ENCODE assay signal across 13 cellular contexts in the genomic region with DNA sequence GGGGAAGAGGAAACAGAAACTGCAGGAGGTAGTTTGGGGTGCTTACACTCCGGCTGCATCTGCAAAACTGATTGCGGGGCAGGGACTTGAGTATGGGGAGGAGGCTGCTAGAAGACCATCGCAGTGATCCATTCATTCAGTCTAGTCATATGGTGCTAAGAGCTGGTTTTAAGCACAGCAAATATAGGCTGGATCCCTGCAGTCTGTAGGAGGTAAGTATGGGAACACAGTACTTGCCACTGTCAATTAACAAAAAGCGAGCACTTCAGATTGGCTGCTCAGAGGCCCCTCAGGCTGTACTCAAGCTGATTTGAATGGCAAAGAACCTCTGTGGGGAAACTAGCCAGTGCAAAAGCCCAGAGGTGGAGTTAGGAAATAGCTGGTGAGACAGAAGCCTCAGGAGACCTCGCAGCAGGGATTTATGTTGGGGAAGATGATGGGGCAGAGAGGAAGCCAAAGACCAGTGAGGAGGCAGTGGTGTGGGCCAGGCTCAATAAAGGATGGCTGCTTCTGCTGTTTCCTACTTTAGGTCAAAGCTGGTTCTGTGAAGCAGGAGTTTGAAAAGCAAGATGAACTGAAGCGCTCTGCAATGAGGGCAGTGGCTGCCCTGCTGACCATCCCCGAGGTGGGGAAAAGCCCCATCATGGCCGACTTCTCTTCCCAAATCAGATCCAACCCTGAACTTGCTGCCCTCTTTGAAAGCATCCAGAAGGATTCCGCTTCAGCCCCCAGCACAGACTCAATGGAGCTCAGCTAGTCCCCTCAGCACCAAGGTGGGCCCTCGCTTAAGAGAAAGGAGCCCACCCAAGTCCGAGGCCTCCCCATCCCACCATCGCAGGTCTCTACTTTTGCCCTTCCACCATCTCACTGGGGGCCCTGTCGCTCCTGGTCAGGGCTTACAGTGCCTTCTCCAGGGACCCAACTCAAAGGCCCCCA. TPM values are rescaled to one million over a fixed set of nuclear protein-coding genes. Genes with fewer than 3 reads are reported as not detected.
DNase-seq lines count a peak whose midpoint lies in the region; ATAC-seq and TF ChIP-seq lines count a peak whose summit lies in the region.
"Had no signal": no experiment of that assay in that cellular context is flagged by ENCODE, and none has a peak within 500 bp of the region (broad histone marks: within the 10 kb centered on the region; RNA-seq: fewer than 3 reads in every experiment).

No MANE protein-coding gene starts in this region.

- no peak overlapping the region for H3K23ac ChIP-seq in H9 (ENCODE audit: insufficient read length, low read depth, low read length)

- TF ChIP-seq CTCF in DND-41 (IDR thresholded peaks at IDR 0.05; ENCODE audit: borderline replicate concordance, extremely low read depth, low read length, poor library complexity, severe bottlenecking) (no peak), H9 (conservative IDR thresholded peaks at IDR 0.05) (no peak)

- H2BK120ac ChIP-seq in H9 (ENCODE audit: low read depth, low read length, poor library complexity, severe bottlenecking) = no peak overlapping the region

- no peak overlapping the region for H3K4me2 ChIP-seq in DND-41 (ENCODE audit: insufficient read depth, low read length)
- no peak overlapping the region for H3K4me2 ChIP-seq in H9 (ENCODE audit: insufficient read depth, insufficient read length, low read length)
- H3K4me2 ChIP-seq: KMS-11 had no signal

- H3K4me3 ChIP-seq in DND-41 (ENCODE audit: low read depth in 1 of 2, low read length in 2 of 2) = no peak overlapping the region
- H3K4me3 ChIP-seq: psoas muscle had no signal

- no peaks in the 10 kb centered on the region for H3K9me3 Mint-ChIP-seq in H9
- H3K9me3 Mint-ChIP-seq in immature natural killer cell = no peaks in the 10 kb centered on the region

- H3K56ac ChIP-seq in H9 (ENCODE audit: insufficient read length, low read depth, low read length) = no peak overlapping the region

- no CpG with 5 or more reads among the region's 13 CpGs for WGBS in H9 (ENCODE audit: extremely low coverage, insufficient read length, low lambda C conversion rate)

- peaks cover 10% of the 10 kb centered on the region for H3K4me1 ChIP-seq in DND-41 (ENCODE audit: insufficient read depth, low read length)
- H3K4me1 ChIP-seq in H9 (ENCODE audit: insufficient read depth, low read length) = no peaks in the 10 kb centered on the region; the same call in none of the 2 replicates

- no peak overlapping the region for H3K18ac ChIP-seq in H9 (ENCODE audit: insufficient read length, low read depth, low read length)

- H3K79me2 ChIP-seq in DND-41 (ENCODE audit: insufficient read depth, low read length) (peaks cover 31% of the 10 kb centered on the region), H9 (ENCODE audit: insufficient read depth, low read length) (no peaks in the 10 kb centered on the region; the same call in 1 of the 2 replicates)

- H3K27ac Mint-ChIP-seq in H9 = peak overlapping the region; percentile 84 to 95 (median 94)
- H3K27ac Mint-ChIP-seq in immature natural killer cell = peak overlapping the region in 4 of 6 donors; percentile 7 to 52 (median 44)

- peaks cover 50% of the 10 kb centered on the region for H4K20me1 ChIP-seq in DND-41 (ENCODE audit: insufficient read depth, low read length)
- H4K20me1 ChIP-seq in H9 (ENCODE audit: control insufficient read depth, insufficient read depth, insufficient read length) = peaks cover 2% of the 10 kb centered on the region

- H3K14ac ChIP-seq in H9 (ENCODE audit: insufficient read depth, low read length) = no peak overlapping the region

- no peak overlapping the region for H2BK5ac ChIP-seq in H9 (ENCODE audit: insufficient read length, low read length)

- no peak overlapping the region for H2BK20ac ChIP-seq in H9 (ENCODE audit: low read depth, low read length, poor library complexity, severe bottlenecking)

- H3K4me1 Mint-ChIP-seq in H9 = peaks cover 51 to 59% of the 10 kb centered on the region in 2 experiments
- peaks cover 20 to 21% of the 10 kb centered on the region in 2 donors for H3K4me1 Mint-ChIP-seq in immature natural killer cell

- H3K27ac ChIP-seq in DND-41 (ENCODE audit: low read length) (no peak overlapping the region), H9 (ENCODE audit: insufficient read length, low read depth, low read length) (no peak overlapping the region)
- H3K27ac ChIP-seq: KMS-11, psoas muscle had no signal

- ATAC-seq in DND-41 (ENCODE audit: insufficient read depth, low read depth) (peak; percentile 15; the same call in 2 of the 3 replicates), HG02885 (IDR thresholded peaks at IDR 0.05; ENCODE audit: poor library complexity, unreplicated experiment) (no peak)

- H3K36me3 ChIP-seq in DND-41 (ENCODE audit: insufficient read depth, low read length) = peaks cover 91% of the 10 kb centered on the region

- H3K23me2 ChIP-seq in H9 (ENCODE audit: insufficient read length, low read depth, low read length, poor library complexity, severe bottlenecking) = no peaks in the 10 kb centered on the region

- H3K27me3 ChIP-seq in DND-41 (ENCODE audit: insufficient read depth, low read length, poor library complexity) (no peaks in the 10 kb centered on the region), H9 (ENCODE audit: insufficient read depth, low read length) (no peaks in the 10 kb centered on the region; the same call in 1 of the 2 replicates)

- H2AFZ ChIP-seq in DND-41 (ENCODE audit: low read depth, low read length) = no peak overlapping the region
- no peak overlapping the region for H2AFZ ChIP-seq in H9 (ENCODE audit: low read length)

- H2BK15ac ChIP-seq in H9 (ENCODE audit: low read depth, low read length) = no peak overlapping the region

- H3K9ac ChIP-seq in DND-41 (ENCODE audit: low read depth, low read length) (no peak overlapping the region), H9 (ENCODE audit: extremely low read depth, insufficient read length, low read length) (no peak overlapping the region)
- H3K9ac ChIP-seq: KMS-11 had no signal

- peaks cover 1% of the 10 kb centered on the region for H3K79me1 ChIP-seq in H9 (ENCODE audit: insufficient read depth, low read depth, low read length, poor library complexity, severe bottlenecking)

- no peaks in the 10 kb centered on the region for H3K9me3 ChIP-seq in DND-41 (ENCODE audit: insufficient read depth, low read length, severe bottlenecking)
- no peaks in the 10 kb centered on the region for H3K9me3 ChIP-seq in H9 (ENCODE audit: control insufficient read depth, low read depth, low read length)
- H3K9me3 ChIP-seq: psoas muscle had no signal

- DNase-seq in DND-41 (no peak), H9 (peak; percentile 75), immature natural killer cell (no peak), iPS-NIHi11 (ENCODE audit: low spot score) (no peak), cerebellar nuclear complex (lab: John Stamatoyannopoulos, UW) (no peak)
- DNase-seq in activated T-cell treated with anti-CD3 and anti-CD28 coated beads, Interleukin-2, amount 50 U/mL, for 48 hours = peak; percentile 37 to 42
- no peak for DNase-seq in stimulated activated CD4-positive, alpha-beta T cell treated with anti-CD3 and anti-CD28 coated beads, Interleukin-2, amount 100 ng/mL, for 24 hours
- DNase-seq: activated effector memory CD4-positive, alpha-beta T cell treated with Interleukin-2 at 50 U/mL for 16 hours; NCI-H2227 treated with DMSO at 0.1 percent for 48 hours; psoas muscle; Right ventricle myocardium superior had no signal

- no peak overlapping the region for H4K91ac ChIP-seq in H9 (ENCODE audit: insufficient read length, low read depth, low read length)

- no peak overlapping the region for H4K8ac ChIP-seq in H9 (replicated peaks; ENCODE audit: insufficient read length, low read depth, low read length)

- no peaks in the 10 kb centered on the region for H3K27me3 Mint-ChIP-seq in H9 (ENCODE audit: low read depth)
- H3K27me3 Mint-ChIP-seq in immature natural killer cell (ENCODE audit: low read depth in 3 of 3) = peaks cover 0 to 4% (median 2%) of the 10 kb centered on the region in 3 donors

- H3K4ac ChIP-seq in H9 (ENCODE audit: low read depth, low read length) = no peak overlapping the region

- H2BK12ac ChIP-seq in H9 (ENCODE audit: insufficient read length, low read depth, low read length) = no peak overlapping the region

- H3K36me3 Mint-ChIP-seq in H9 (ENCODE audit: insufficient read depth in 1 of 3, low read depth in 3 of 3) = peaks cover 48 to 86% (median 81%) of the 10 kb centered on the region in 3 experiments
- peaks cover 2 to 51% (median 3%) of the 10 kb centered on the region in 3 donors for H3K36me3 Mint-ChIP-seq in immature natural killer cell

- H3T11ph ChIP-seq in H9 (ENCODE audit: low read length) = no peak overlapping the region

- H2AK5ac ChIP-seq in H9 (ENCODE audit: insufficient read length, low read length) = no peak overlapping the region

- peak overlapping the region in 1 of 2 experiments; percentile 4; a peak in 2 of 5 replicates for H3K4me3 Mint-ChIP-seq in H9
- H3K4me3 Mint-ChIP-seq in immature natural killer cell = no peak overlapping the region

- H4K5ac ChIP-seq in H9 (ENCODE audit: insufficient read length, low read depth, low read length) = no peak overlapping the region

RNA-seq across cellular contexts. Expression of a gene that starts 7.9 kb away (rescaled TPM):
- total RNA-seq in H9 (2021) = 1,982 and 2,021 TPM in 2 replicates
- polyA plus RNA-seq in immature natural killer cell = 1,000 to 10,000 TPM in 2 of 3 donors, 100 to 1,000 TPM in 1; 525 to 1,812 (median 1,173) TPM

RNA-seq across cellular contexts. Expression of a gene that starts 37.0 kb away (rescaled TPM):
- total RNA-seq in H9 (2021) = 10.2 and 10.7 TPM in 2 replicates
- 1 to 10 TPM in 1 of 3 donors, under 1 TPM in 1, not detected in 1; 0.32 to 1.3 TPM for polyA plus RNA-seq in immature natural killer cell

Comparison
In these comparisons a context has a peak if more than half of its experiments do, and no peak if none do; other contexts are left out.
1. DNase-seq: peak in H9 (single experiment) and activated T-cell treated with anti-CD3 and anti-CD28 coated beads, Interleukin-2, amount 50 U/mL, for 48 hours (2 of 2); none in DND-41 (single experiment), immature natural killer cell (0 of 3), iPS-NIHi11 (single experiment), stimulated activated CD4-positive, alpha-beta T cell treated with anti-CD3 and anti-CD28 coated beads, Interleukin-2, amount 100 ng/mL, for 24 hours (0 of 2) and cerebellar nuclear complex (0 of 2).